In genomic region chr5:179431221-179431620, GRCh38 we compare ENCODE assay signal across 27 cellular contexts.
"Had no signal": no experiment of that assay in that cellular context is flagged by ENCODE, and none has a peak within 500 bp of the region (broad histone marks: within the 10 kb centered on the region; RNA-seq: fewer than 3 reads in every experiment).

No MANE protein-coding gene starts in this region.

- H3K27me3 ChIP-seq: cardiac muscle cell had no signal

- DNase-seq: activated CD4-positive, alpha-beta memory T cell treated with anti-CD3 and anti-CD28 coated beads, Interleukin-2, amount 10 ng/mL, durations not matched to agents 7 days and 5 days; activated CD4-positive, alpha-beta T cell treated with anti-CD3 and anti-CD28 coated beads, Interleukin-2, amount 50 U/mL, for 1 hour; activated CD4-positive, CD25-positive, alpha-beta regulatory T cell; activated gamma-delta T cell; activated naive CD4-positive, alpha-beta T cell treated with anti-CD3 and anti-CD28 coated beads for 36 hours; activated T-cell treated with anti-CD3 and anti-CD28 coated beads for 4 hours; activated T-cell treated with anti-CD3 and anti-CD28 coated beads, Interleukin-2, amount 50 U/mL, for 48 hours; amygdala; cerebellar nuclear complex; Karpas-422; MM.1S; NCI-H1092; NCI-H1417; NCI-H1930; NCI-H2107; NCI-H2171 treated with DMSO at 0.1 percent for 48 hours; NCI-H226; NCI-H526; NCI-H82; T-cell; T-helper 2 cell; T1000 had no signal

- H3K4me3 ChIP-seq: cardiac muscle cell, SK-N-MC had no signal

- FAIRE-seq: astrocyte had no signal

- H3K27ac ChIP-seq: cardiac muscle cell, SK-N-MC, VCaP had no signal

- ATAC-seq: activated T-helper 17 cell treated with anti-CD3 and anti-CD28 coated beads, Interleukin-2, amount 50 U/mL, for 72 hours; T-cell had no signal

- H3K36me3 ChIP-seq: cardiac muscle cell had no signal
